22 cellular contexts compared by ENCODE assay signal in genomic region chr5:98401645-98402044, GRCh38.
"Had no signal": no experiment of that assay in that cellular context is flagged by ENCODE, and none has a peak within 500 bp of the region (broad histone marks: within the 10 kb centered on the region; RNA-seq: fewer than 3 reads in every experiment).

No MANE protein-coding gene starts in this region.

- H3K9me3 Mint-ChIP-seq: activated T-cell treated with anti-CD3 and anti-CD28 coated beads, Interleukin-2, amount 50 U/mL, for 24 hours; activated T-helper 17 cell treated with anti-CD3 and anti-CD28 coated beads, Interleukin-2, amount 50 U/mL, for 72 hours; central memory CD8-positive, alpha-beta T cell had no signal

- H3K27me3 Mint-ChIP-seq: activated T-cell treated with anti-CD3 and anti-CD28 coated beads, Interleukin-2, amount 50 U/mL, for 24 hours; central memory CD8-positive, alpha-beta T cell had no signal

- H3K4me1 ChIP-seq: foreskin keratinocyte, lower lobe of right lung, pancreas, testis had no signal

- FAIRE-seq: astrocyte, colon, kidney, pancreas had no signal

- H3K9me3 ChIP-seq: lower lobe of right lung, pancreas, testis had no signal

- H3K4me3 ChIP-seq: lower lobe of right lung, pancreas, smooth muscle cell, testis had no signal

- H3K4me2 ChIP-seq: smooth muscle cell had no signal

- H3K36me3 ChIP-seq: lower lobe of right lung, pancreas had no signal

- H3K27ac ChIP-seq: epithelial cell of prostate, foreskin keratinocyte, lower lobe of right lung, pancreas, testis had no signal

- H3K27ac Mint-ChIP-seq: activated naive CD8-positive, alpha-beta T cell; activated T-cell treated with anti-CD3 and anti-CD28 coated beads, Interleukin-2, amount 50 U/mL, for 24 hours; activated T-helper 17 cell treated with anti-CD3 and anti-CD28 coated beads, Interleukin-2, amount 50 U/mL, for 72 hours; naive thymus-derived CD8-positive, alpha-beta T cell had no signal

- H3K36me3 Mint-ChIP-seq: activated naive CD8-positive, alpha-beta T cell; naive thymus-derived CD8-positive, alpha-beta T cell had no signal

- H3K27me3 ChIP-seq: foreskin keratinocyte, pancreas, testis had no signal

- H3K4me3 Mint-ChIP-seq: activated naive CD8-positive, alpha-beta T cell; activated T-cell treated with anti-CD3 and anti-CD28 coated beads, Interleukin-2, amount 50 U/mL, for 24 hours; activated T-helper 17 cell treated with anti-CD3 and anti-CD28 coated beads, Interleukin-2, amount 50 U/mL, for 72 hours; central memory CD8-positive, alpha-beta T cell; naive thymus-derived CD8-positive, alpha-beta T cell had no signal

- DNase-seq: activated CD4-positive, alpha-beta T cell treated with anti-CD3 and anti-CD28 coated beads for 1 hour; activated CD4-positive, alpha-beta T cell treated with anti-CD3 and anti-CD28 coated beads, Interleukin-2, amount 50 U/mL, for 1 hour; activated T-cell treated with anti-CD3 and anti-CD28 coated beads, Interleukin-2, amount 50 U/mL, for 24 hours; kidney; lower lobe of right lung; naive thymus-derived CD8-positive, alpha-beta T cell; pancreas; right cardiac atrium; stimulated activated CD4-positive, alpha-beta T cell treated with anti-CD3 and anti-CD28 coated beads, Interleukin-15, amount 100 ng/mL, for 24 hours; stimulated activated CD8-positive, alpha-beta memory T cell treated with anti-CD3 and anti-CD28 coated beads, Interleukin-4, amount 100 ng/mL, for 48 hours; stimulated activated naive CD4-positive, alpha-beta T cell; T-helper 9 cell; testis; trophoblast cell had no signal

- H3K4me1 Mint-ChIP-seq: activated T-helper 17 cell treated with anti-CD3 and anti-CD28 coated beads, Interleukin-2, amount 50 U/mL, for 72 hours; central memory CD8-positive, alpha-beta T cell; naive thymus-derived CD8-positive, alpha-beta T cell had no signal
